Comparison of ENCODE assay signal across 1 cellular context in genomic region chr1:225653463-225654276, GRCh38.
TF ChIP-seq lines count a peak whose summit lies in the region.

No MANE protein-coding gene starts in this region.

TF ChIP-seq in HepG2, 621 proteins besides CTCF, POLR2A, EP300 and RAD21 (continued from another document and continues in another):
- TF ChIP-seq ZBTB46 (CRISPR knock-in tag; IDR thresholded peaks at IDR 0.05; ENCODE audit: borderline replicate concordance) (no peak), PAF1 (CRISPR knock-in tag; IDR thresholded peaks at IDR 0.05) (no peak), CREB1 (IDR thresholded peaks at IDR 0.05) (no peak), CREB1 (CRISPR knock-in tag; IDR thresholded peaks at IDR 0.05) (no peak), HNF1B (CRISPR knock-in tag; IDR thresholded peaks at IDR 0.05) (peak; percentile 43; the same call in 1 of the 2 replicates), ZNF318 (CRISPR knock-in tag; IDR thresholded peaks at IDR 0.05) (no peak), ZNF670 (CRISPR knock-in tag; IDR thresholded peaks at IDR 0.05; ENCODE audit: borderline replicate concordance) (peak; percentile 82), HINFP (CRISPR knock-in tag; IDR thresholded peaks at IDR 0.05; ENCODE audit: low read depth) (peak; percentile 41; the same call in 1 of the 2 replicates), TEF (CRISPR knock-in tag; IDR thresholded peaks at IDR 0.05) (no peak), GMEB2 (CRISPR knock-in tag; IDR thresholded peaks at IDR 0.05; ENCODE audit: low read depth) (no peak), ZNF350 (CRISPR knock-in tag; IDR thresholded peaks at IDR 0.05; ENCODE audit: borderline replicate concordance, low read depth) (0 out of 2 replicates have a peak, but pooled peaks have one; percentile 39), KLF9 (CRISPR knock-in tag; IDR thresholded peaks at IDR 0.05; ENCODE audit: low read depth) (no peak), HNRNPUL1 (IDR thresholded peaks at IDR 0.05; ENCODE audit: low read depth, low read length) (no peak), ZFP90 (CRISPR knock-in tag; IDR thresholded peaks at IDR 0.05; ENCODE audit: borderline replicate concordance) (no peak), ZBTB25 (CRISPR knock-in tag; IDR thresholded peaks at IDR 0.05) (no peak), PHB2 (IDR thresholded peaks at IDR 0.05; ENCODE audit: partially characterized antibody) (no peak), ATRX (CRISPR knock-in tag; IDR thresholded peaks at IDR 0.05; ENCODE audit: borderline replicate concordance) (no peak), ZNF354B (CRISPR knock-in tag; IDR thresholded peaks at IDR 0.05) (no peak), MXD4 (CRISPR knock-in tag; IDR thresholded peaks at IDR 0.05) (no peak), ZNF577 (CRISPR knock-in tag; IDR thresholded peaks at IDR 0.05; ENCODE audit: borderline replicate concordance, low read depth) (no peak), ZBTB7B (CRISPR knock-in tag; IDR thresholded peaks at IDR 0.05) (peak; percentile 70; the same call in 1 of the 2 replicates), TFDP1 (CRISPR knock-in tag; IDR thresholded peaks at IDR 0.05; ENCODE audit: borderline replicate concordance) (no peak), IRX3 (CRISPR knock-in tag; IDR thresholded peaks at IDR 0.05; ENCODE audit: borderline replicate concordance, low read depth) (no peak), ZKSCAN1 (IDR thresholded peaks at IDR 0.05; ENCODE audit: low read length) (no peak), ZNF234 (CRISPR knock-in tag; conservative IDR thresholded peaks at IDR 0.05) (no peak), AFF4 (CRISPR knock-in tag; IDR thresholded peaks at IDR 0.05) (0 out of 2 replicates have a peak, but pooled peaks have one; percentile 46), ATF4 (CRISPR knock-in tag; IDR thresholded peaks at IDR 0.05) (no peak), JUNB (CRISPR knock-in tag; IDR thresholded peaks at IDR 0.05; ENCODE audit: borderline replicate concordance) (no peak), FOXA3 (CRISPR knock-in tag; IDR thresholded peaks at IDR 0.05) (no peak), ZNF7 (CRISPR knock-in tag; IDR thresholded peaks at IDR 0.05) (no peak), SUZ12 (IDR thresholded peaks at IDR 0.05; ENCODE audit: low read depth, low read length) (no peak), ZC3H4 (CRISPR knock-in tag; IDR thresholded peaks at IDR 0.05; ENCODE audit: borderline replicate concordance) (no peak), RNF2 (conservative IDR thresholded peaks at IDR 0.05; ENCODE audit: low read depth) (peak; percentile 61; the same call in 1 of the 2 replicates), REPIN1 (CRISPR knock-in tag; IDR thresholded peaks at IDR 0.05; ENCODE audit: borderline replicate concordance, low read depth) (no peak)
